Comparison of ENCODE assay signal across 15 cellular contexts in the genomic region with DNA sequence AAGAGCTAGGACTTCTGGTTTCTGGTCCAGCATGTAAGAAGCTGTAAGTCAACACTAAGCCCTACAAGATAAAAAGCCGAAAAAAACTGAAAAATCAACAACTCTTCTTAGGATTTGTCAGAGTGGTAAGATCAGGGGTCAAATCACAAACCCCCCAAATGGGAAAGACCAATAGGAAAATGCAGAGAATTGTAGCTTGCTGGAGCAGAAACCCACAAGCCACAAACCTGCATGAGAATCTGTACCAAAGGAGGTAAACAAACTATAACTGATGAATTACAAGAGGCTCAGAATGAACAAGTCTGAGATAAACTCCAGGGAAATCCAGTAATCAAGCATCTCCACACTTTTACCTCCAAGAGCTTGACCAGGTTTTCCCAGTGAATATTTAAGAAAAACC. TPM values are rescaled to one million over a fixed set of nuclear protein-coding genes. Genes with fewer than 3 reads are reported as not detected.
DNase-seq lines count a peak whose midpoint lies in the region; ATAC-seq and TF ChIP-seq lines count a peak whose summit lies in the region.
"Had no signal": no experiment of that assay in that cellular context is flagged by ENCODE, and none has a peak within 500 bp of the region (broad histone marks: within the 10 kb centered on the region; RNA-seq: fewer than 3 reads in every experiment).

No MANE protein-coding gene starts in this region.

- peak overlapping the region; percentile 47 for H3K27ac Mint-ChIP-seq in T-helper 1 cell treated with Interleukin-12 subunit alpha and Interleukin-12 subunit beta and Interleukin-4 antibody, amounts not matched to agents 30 μg/mL and 1 μg/mL, for 36 hours
- peak overlapping the region; percentile 79 for H3K27ac Mint-ChIP-seq in activated B cell treated with CpG ODN at 0.5 μM for 24 hours
- peak overlapping the region; percentile 42 to 95 (median 82) for H3K27ac Mint-ChIP-seq in naive thymus-derived CD4-positive, alpha-beta T cell
- H3K27ac Mint-ChIP-seq: nephron progenitor cell had no signal

- TF ChIP-seq CTCF in activated B cell treated with CpG ODN at 0.5 μM for 24 hours (IDR thresholded peaks at IDR 0.05) (no peak), sigmoid colon (IDR thresholded peaks at IDR 0.05) (no peak)

- peaks cover 10 to 28% of the 10 kb centered on the region in 2 donors for H3K4me1 ChIP-seq in naive thymus-derived CD4-positive, alpha-beta T cell (ENCODE audit: control insufficient read depth in 2 of 2, insufficient read depth in 2 of 2, low read length in 2 of 2)
- peaks cover 0 to 25% (median 8%) of the 10 kb centered on the region in 4 donors for H3K4me1 ChIP-seq in sigmoid colon

- H3K4me3 ChIP-seq in naive thymus-derived CD4-positive, alpha-beta T cell (ENCODE audit: low read length) = no peak overlapping the region
- H3K4me3 ChIP-seq in sigmoid colon = no peak overlapping the region
- H3K4me3 ChIP-seq: transverse colon had no signal

- peaks cover 24% of the 10 kb centered on the region for H3K9me3 Mint-ChIP-seq in T-helper 1 cell treated with Interleukin-12 subunit alpha and Interleukin-12 subunit beta and Interleukin-4 antibody, amounts not matched to agents 30 μg/mL and 1 μg/mL, for 36 hours
- peaks cover 15% of the 10 kb centered on the region for H3K9me3 Mint-ChIP-seq in activated B cell treated with CpG ODN at 0.5 μM for 24 hours
- H3K9me3 Mint-ChIP-seq in naive thymus-derived CD4-positive, alpha-beta T cell = peaks cover 3 to 29% (median 15%) of the 10 kb centered on the region in 11 donors

- no peaks in the 10 kb centered on the region for H3K36me3 ChIP-seq in naive thymus-derived CD4-positive, alpha-beta T cell (ENCODE audit: control insufficient read depth in 2 of 3, insufficient read depth in 3 of 3, low read length in 3 of 3)
- H3K36me3 ChIP-seq in sigmoid colon = no peaks in the 10 kb centered on the region
- H3K36me3 ChIP-seq: transverse colon had no signal

- TF ChIP-seq EP300 in sigmoid colon (IDR thresholded peaks at IDR 0.05) = no peak

- H3K4me1 Mint-ChIP-seq in T-helper 1 cell treated with Interleukin-12 subunit alpha and Interleukin-12 subunit beta and Interleukin-4 antibody, amounts not matched to agents 30 μg/mL and 1 μg/mL, for 36 hours (ENCODE audit: low read depth) = peaks cover 56% of the 10 kb centered on the region
- peaks cover 75% of the 10 kb centered on the region for H3K4me1 Mint-ChIP-seq in activated B cell treated with CpG ODN at 0.5 μM for 24 hours
- H3K4me1 Mint-ChIP-seq in naive thymus-derived CD4-positive, alpha-beta T cell = peaks cover 61 to 99% (median 85%) of the 10 kb centered on the region in 7 donors

- WGBS in sigmoid colon, 2 donors = 32 to 83% methylated on average over 1 of the region's 1 CpG

- CTCF ChIA-PET in activated B cell treated with CpG ODN at 0.5 μM for 24 hours (lab: Charles Lee) = interaction anchor here (1.0 kb wide), 1 partner anchor 37 kb away, joined by 3 read pairs; no protein-coding TSS in a partner anchor
- CTCF ChIA-PET in naive thymus-derived CD4-positive, alpha-beta T cell (lab: Charles Lee) = interaction anchor here (0.8 kb wide), 1 partner anchor 38 kb away, joined by 3 read pairs; no protein-coding TSS in a partner anchor

- no peak for TF ChIP-seq POLR2A in sigmoid colon (IDR thresholded peaks at IDR 0.05)

- H3K9me3 ChIP-seq in naive thymus-derived CD4-positive, alpha-beta T cell (ENCODE audit: control insufficient read depth in 2 of 3, low read length in 3 of 3) = no peaks in the 10 kb centered on the region
- no peaks in the 10 kb centered on the region for H3K9me3 ChIP-seq in sigmoid colon
- H3K9me3 ChIP-seq: transverse colon had no signal

- H3K27me3 Mint-ChIP-seq in T-helper 1 cell treated with Interleukin-12 subunit alpha and Interleukin-12 subunit beta and Interleukin-4 antibody, amounts not matched to agents 30 μg/mL and 1 μg/mL, for 36 hours (ENCODE audit: low read depth) = no peaks in the 10 kb centered on the region
- H3K27me3 Mint-ChIP-seq in activated B cell treated with CpG ODN at 0.5 μM for 24 hours = no peaks in the 10 kb centered on the region
- no peaks in the 10 kb centered on the region for H3K27me3 Mint-ChIP-seq in naive thymus-derived CD4-positive, alpha-beta T cell

- peak; percentile 40 for ATAC-seq in GM21737 (IDR thresholded peaks at IDR 0.05; ENCODE audit: unreplicated experiment)
- ATAC-seq in activated B cell treated with CpG ODN at 0.5 μM for 24 hours (ENCODE audit: low read depth) = peak; percentile 37
- ATAC-seq in naive thymus-derived CD4-positive, alpha-beta T cell = peak; percentile 14

- H3K27me3 ChIP-seq in naive thymus-derived CD4-positive, alpha-beta T cell (ENCODE audit: control insufficient read depth in 2 of 2, insufficient read depth in 2 of 2, low read length in 2 of 2) = no peaks in the 10 kb centered on the region
- H3K27me3 ChIP-seq in sigmoid colon = no peaks in the 10 kb centered on the region
- H3K27me3 ChIP-seq: transverse colon had no signal

- peak overlapping the region; percentile 54 for H3K27ac ChIP-seq in naive thymus-derived CD4-positive, alpha-beta T cell (ENCODE audit: low read depth, low read length)
- H3K27ac ChIP-seq in sigmoid colon = no peak overlapping the region
- H3K27ac ChIP-seq: transverse colon had no signal

- POLR2A ChIA-PET in activated B cell treated with CpG ODN at 0.5 μM for 24 hours (lab: Charles Lee) = interaction anchor here (0.9 to 1.5 kb wide), 2 partner anchors 36 to 38 kb away, joined by 3 to 12 read pairs; a partner anchor contains a TSS
- POLR2A ChIA-PET in naive thymus-derived CD4-positive, alpha-beta T cell (lab: Charles Lee) = no interaction called here

- DNase-seq in T-helper 1 cell (no peak), activated B cell treated with CpG ODN at 0.5 μM for 24 hours (no peak), DMS153 (lab: John Stamatoyannopoulos, UW) (no peak), sigmoid colon (no peak), NOMO-1 treated with DMSO at 0.1 percent for 48 hours (lab: John Stamatoyannopoulos, UW; ENCODE audit: unreplicated experiment) (no peak)
- peak in 2 of 9 donors; percentile 2 to 17 for DNase-seq in naive thymus-derived CD4-positive, alpha-beta T cell
- DNase-seq: 8988T; activated CD4-positive, CD25-positive, alpha-beta regulatory T cell treated with anti-CD3 and anti-CD28 coated beads, Interleukin-2, amount 50 U/mL, for 72 hours; dermis blood vessel endothelial cell; NCI-H1436 treated with DMSO at 0.1 percent for 48 hours; NCI-H748 treated with DMSO at 0.1 percent for 48 hours; nephron progenitor cell; transverse colon had no signal

- peaks cover 36% of the 10 kb centered on the region for H3K36me3 Mint-ChIP-seq in T-helper 1 cell treated with Interleukin-12 subunit alpha and Interleukin-12 subunit beta and Interleukin-4 antibody, amounts not matched to agents 30 μg/mL and 1 μg/mL, for 36 hours (ENCODE audit: low read depth)
- peaks cover 27% of the 10 kb centered on the region for H3K36me3 Mint-ChIP-seq in activated B cell treated with CpG ODN at 0.5 μM for 24 hours (ENCODE audit: low read depth)
- H3K36me3 Mint-ChIP-seq in naive thymus-derived CD4-positive, alpha-beta T cell = peaks cover 12 to 44% (median 43%) of the 10 kb centered on the region in 5 donors

- peak overlapping the region; percentile 41 for H3K4me3 Mint-ChIP-seq in T-helper 1 cell treated with Interleukin-12 subunit alpha and Interleukin-12 subunit beta and Interleukin-4 antibody, amounts not matched to agents 30 μg/mL and 1 μg/mL, for 36 hours
- H3K4me3 Mint-ChIP-seq in activated B cell treated with CpG ODN at 0.5 μM for 24 hours = peak overlapping the region; percentile 50
- peak overlapping the region in 9 of 10 donors; percentile 4 to 74 (median 63) for H3K4me3 Mint-ChIP-seq in naive thymus-derived CD4-positive, alpha-beta T cell
- H3K4me3 Mint-ChIP-seq: nephron progenitor cell had no signal

- intact Hi-C loops in activated B cell treated with CpG ODN at 0.5 μM for 24 hours (cut with micrococcal nuclease) (loop anchor here (2.0 kb wide), 1 partner anchor 39 kb away; no protein-coding TSS in a partner anchor), sigmoid colon (cut with DNase I) (no loop called here)
- intact Hi-C loops in naive thymus-derived CD4-positive, alpha-beta T cell (cut with micrococcal nuclease) = loop anchor here (2.0 to 5.0 kb wide), 2 partner anchors 35 kb away; a partner anchor contains a TSS

RNA-seq across cellular contexts. Expression of a gene that starts 36.0 kb away (rescaled TPM):
- total RNA-seq in activated B cell treated with CpG ODN at 0.5 μM for 24 hours (24.3 and 27.8 TPM in 2 replicates), sigmoid colon (1 to 10 TPM; 6.7 to 9.1 (median 7.8) TPM)
- total RNA-seq in naive thymus-derived CD4-positive, alpha-beta T cell = 10 to 100 TPM; 21.2 to 48.7 (median 29.5) TPM
- polyA plus RNA-seq in naive thymus-derived CD4-positive, alpha-beta T cell = 1 to 10 TPM; 4.1 to 5.0 TPM
- polyA plus RNA-seq in sigmoid colon = 1 to 10 TPM in 1 of 3 donors, under 1 TPM in 2; 0.60 to 3.9 (median 0.92) TPM
